In genomic region chr22:38862375-38863329, GRCh38 we compare ENCODE assay signal across 12 cellular contexts. TPM values are rescaled to one million over a fixed set of nuclear protein-coding genes. Genes with fewer than 3 reads are reported as not detected.
DNase-seq lines count a peak whose midpoint lies in the region; ATAC-seq and TF ChIP-seq lines count a peak whose summit lies in the region.
"Had no signal": no experiment of that assay in that cellular context is flagged by ENCODE, and none has a peak within 500 bp of the region (broad histone marks: within the 10 kb centered on the region; RNA-seq: fewer than 3 reads in every experiment).

No MANE protein-coding gene starts in this region.

- TF ChIP-seq CTCF in PC-9 (conservative IDR thresholded peaks at IDR 0.05) = no peak
- TF ChIP-seq CTCF in heart right ventricle (IDR thresholded peaks at IDR 0.05) = no peak
- no peak for TF ChIP-seq CTCF in testis (IDR thresholded peaks at IDR 0.05)

- H3K27ac ChIP-seq in PC-9 (no peak overlapping the region), heart right ventricle (no peak overlapping the region), testis (no peak overlapping the region)
- H3K27ac ChIP-seq: vagina had no signal

- H3K4me3 Mint-ChIP-seq in activated CD4-positive, alpha-beta memory T cell treated with anti-CD3 and anti-CD28 coated beads for 36 hours = no peak overlapping the region
- no peak overlapping the region for H3K4me3 Mint-ChIP-seq in activated CD4-positive, alpha-beta memory T cell treated with anti-CD3 and anti-CD28 coated beads, Interleukin-2, amount 10 ng/mL, durations not matched to agents 7 days and 5 days

- peaks cover 10% of the 10 kb centered on the region for H3K4me1 Mint-ChIP-seq in activated CD4-positive, alpha-beta memory T cell treated with anti-CD3 and anti-CD28 coated beads for 36 hours (ENCODE audit: low read depth)
- H3K4me1 Mint-ChIP-seq in activated CD4-positive, alpha-beta memory T cell treated with anti-CD3 and anti-CD28 coated beads, Interleukin-2, amount 10 ng/mL, durations not matched to agents 7 days and 5 days = peaks cover 2% of the 10 kb centered on the region

- intact Hi-C loops in activated CD4-positive, alpha-beta memory T cell treated with anti-CD3 and anti-CD28 coated beads for 36 hours (cut with micrococcal nuclease) = no loop called here
- intact Hi-C loops in PC-9 (cut with micrococcal nuclease; ENCODE audit: unreplicated experiment) = no loop called here
- intact Hi-C loops in heart right ventricle (cut with DNase I) = loop anchor here in 3 of 10 donors (10.0 kb wide), 4 partner anchors 88 to 452 kb away; partner anchors contain the start of gene RPL3 (in 1 of the 3)
- intact Hi-C loops in testis (cut with DNase I; ENCODE audit: low total_unique reads) = loop anchor here (10.0 kb wide), 1 partner anchor 142 kb away; no protein-coding TSS in a partner anchor

- WGBS in heart right ventricle, 2 donors = 57 to 59% methylated on average over 14 of the region's 14 CpGs
- 62 to 86% methylated on average over 11 to 14 of the region's 14 CpGs for WGBS in testis, 2 donors

- H3K27me3 ChIP-seq in PC-9 (ENCODE audit: insufficient read depth, low read depth) (no peaks in the 10 kb centered on the region), heart right ventricle (no peaks in the 10 kb centered on the region), testis (no peaks in the 10 kb centered on the region)
- H3K27me3 ChIP-seq: vagina had no signal

- no peak for TF ChIP-seq POLR2A in testis (IDR thresholded peaks at IDR 0.05)

- peaks cover 14% of the 10 kb centered on the region for H3F3A ChIP-seq in PC-9 (ENCODE audit: insufficient read depth, low read depth)

- H3K27ac Mint-ChIP-seq in activated CD4-positive, alpha-beta memory T cell treated with anti-CD3 and anti-CD28 coated beads for 36 hours = no peak overlapping the region
- H3K27ac Mint-ChIP-seq in activated CD4-positive, alpha-beta memory T cell treated with anti-CD3 and anti-CD28 coated beads, Interleukin-2, amount 10 ng/mL, durations not matched to agents 7 days and 5 days = no peak overlapping the region

- ATAC-seq in heart right ventricle (peak; percentile 18 to 56 (median 36)), GM18867 (IDR thresholded peaks at IDR 0.05; ENCODE audit: unreplicated experiment) (no peak)

- H3K36me3 Mint-ChIP-seq in activated CD4-positive, alpha-beta memory T cell treated with anti-CD3 and anti-CD28 coated beads for 36 hours = peaks cover 11% of the 10 kb centered on the region
- peaks cover 11% of the 10 kb centered on the region for H3K36me3 Mint-ChIP-seq in activated CD4-positive, alpha-beta memory T cell treated with anti-CD3 and anti-CD28 coated beads, Interleukin-2, amount 10 ng/mL, durations not matched to agents 7 days and 5 days (ENCODE audit: low read depth)

- peaks cover 42% of the 10 kb centered on the region for H4K20me1 ChIP-seq in PC-9 (ENCODE audit: insufficient read depth)

- no peak overlapping the region for H2AFZ ChIP-seq in PC-9

- BruUV-seq in PC-9 (replicated peaks; lab: Mats Ljungman, UMichigan) = TSS peak; percentile 11

- H3K4me3 ChIP-seq in PC-9 (no peak overlapping the region), heart right ventricle (no peak overlapping the region), testis (no peak overlapping the region)
- H3K4me3 ChIP-seq: vagina had no signal

- H3K79me2 ChIP-seq in PC-9 (ENCODE audit: low read depth) = peaks cover 4% of the 10 kb centered on the region; the same call in 1 of the 2 replicates

- no peaks in the 10 kb centered on the region for H3K27me3 Mint-ChIP-seq in activated CD4-positive, alpha-beta memory T cell treated with anti-CD3 and anti-CD28 coated beads for 36 hours
- H3K27me3 Mint-ChIP-seq in activated CD4-positive, alpha-beta memory T cell treated with anti-CD3 and anti-CD28 coated beads, Interleukin-2, amount 10 ng/mL, durations not matched to agents 7 days and 5 days = peaks cover under 1% of the 10 kb centered on the region

- POLR2A ChIA-PET in activated CD4-positive, alpha-beta memory T cell treated with anti-CD3 and anti-CD28 coated beads for 36 hours (lab: Charles Lee) = interaction anchor here (2.0 kb wide), 1 partner anchor 8 kb away, joined by 10 read pairs; no protein-coding TSS in a partner anchor
- POLR2A ChIA-PET in activated CD4-positive, alpha-beta memory T cell treated with anti-CD3 and anti-CD28 coated beads, Interleukin-2, amount 10 ng/mL, durations not matched to agents 7 days and 5 days (lab: Charles Lee) = interaction anchor here (0.9 to 1.6 kb wide), 2 partner anchors 8 to 18 kb away, joined by 3 to 5 read pairs; partner anchors contain the start of gene NPTXR
- POLR2A ChIA-PET in PC-9 (lab: Charles Lee; ENCODE audit: unreplicated experiment) = no interaction called here

- no peaks in the 10 kb centered on the region for H3K4me1 ChIP-seq in PC-9 (replicated peaks; ENCODE audit: insufficient read depth)
- H3K4me1 ChIP-seq in heart right ventricle = peaks cover 19 to 66% (median 45%) of the 10 kb centered on the region in 9 donors
- peaks cover 31% of the 10 kb centered on the region for H3K4me1 ChIP-seq in testis

- H3K9me3 Mint-ChIP-seq in activated CD4-positive, alpha-beta memory T cell treated with anti-CD3 and anti-CD28 coated beads for 36 hours = no peaks in the 10 kb centered on the region
- H3K9me3 Mint-ChIP-seq in activated CD4-positive, alpha-beta memory T cell treated with anti-CD3 and anti-CD28 coated beads, Interleukin-2, amount 10 ng/mL, durations not matched to agents 7 days and 5 days = no peaks in the 10 kb centered on the region

- H3K9me3 ChIP-seq in PC-9 (ENCODE audit: insufficient read depth, low read depth) = no peaks in the 10 kb centered on the region
- no peaks in the 10 kb centered on the region for H3K9me3 ChIP-seq in heart right ventricle
- H3K9me3 ChIP-seq in testis = no peaks in the 10 kb centered on the region
- H3K9me3 ChIP-seq: vagina had no signal

- H3K9me2 ChIP-seq in PC-9 (ENCODE audit: insufficient read depth) = no peaks in the 10 kb centered on the region

- H3K36me3 ChIP-seq in PC-9 (ENCODE audit: low read depth) = peaks cover 4% of the 10 kb centered on the region; the same call in 1 of the 2 replicates
- peaks cover 0 to 30% (median 16%) of the 10 kb centered on the region in 9 donors for H3K36me3 ChIP-seq in heart right ventricle
- H3K36me3 ChIP-seq in testis (ENCODE audit: low read depth, missing control alignments) = no peaks in the 10 kb centered on the region

- CTCF ChIA-PET in activated CD4-positive, alpha-beta memory T cell treated with anti-CD3 and anti-CD28 coated beads for 36 hours (lab: Charles Lee) = interaction anchor here (1.0 to 3.0 kb wide), 2 partner anchors 8 to 19 kb away, joined by 3 to 18 read pairs; partner anchors contain the start of gene CBX6
- CTCF ChIA-PET in activated CD4-positive, alpha-beta memory T cell treated with anti-CD3 and anti-CD28 coated beads, Interleukin-2, amount 10 ng/mL, durations not matched to agents 7 days and 5 days (lab: Charles Lee) = no interaction called here
- CTCF ChIA-PET in PC-9 (lab: Charles Lee) = interaction anchor here (0.6 kb wide), 1 partner anchor 302 kb away, joined by 5 read pairs; no protein-coding TSS in a partner anchor

- no peak overlapping the region for H3K4me2 ChIP-seq in PC-9

- peak; percentile 8 for DNase-seq in activated CD4-positive, alpha-beta memory T cell treated with anti-CD3 and anti-CD28 coated beads for 36 hours
- no peak for DNase-seq in activated CD4-positive, alpha-beta memory T cell treated with anti-CD3 and anti-CD28 coated beads, Interleukin-2, amount 10 ng/mL, durations not matched to agents 7 days and 5 days
- DNase-seq in PC-9 = no peak
- peak in 1 of 2 donors; percentile 70 for DNase-seq in heart right ventricle
- peak; percentile 54 for DNase-seq in testis
- no peak for DNase-seq in RPMI8226
- no peak for DNase-seq in NK-92 treated with Interleukin-12 subunit alpha and Interleukin-12 subunit beta, amount 100 ng/mL, for 24 hours (lab: John Stamatoyannopoulos, UW)
- DNase-seq: central memory CD4-positive, alpha-beta T cell; NCI-H1436 treated with DMSO at 0.1 percent for 48 hours; stimulated activated CD4-positive, alpha-beta T cell treated with anti-CD3 and anti-CD28 coated beads, Interleukin-2, amount 100 ng/mL, for 48 hours had no signal

RNA-seq across cellular contexts. Expression of gene CBX6, which starts 9.4 kb away (rescaled TPM):
- 100 to 1,000 TPM; 116 to 117 TPM for total RNA-seq in activated CD4-positive, alpha-beta memory T cell treated with anti-CD3 and anti-CD28 coated beads for 36 hours
- 10 to 100 TPM; 76.5 TPM for total RNA-seq in activated CD4-positive, alpha-beta memory T cell treated with anti-CD3 and anti-CD28 coated beads, Interleukin-2, amount 10 ng/mL, durations not matched to agents 7 days and 5 days
- total RNA-seq in PC-9 (2021) (131 and 136 TPM in 2 replicates), heart right ventricle (10 to 100 TPM; 28.2 to 49.1 (median 37.3) TPM), testis (10 to 100 TPM; 30.1 to 33.1 TPM)
- polyA plus RNA-seq in heart right ventricle (10 to 100 TPM; 17.4 to 23.9 TPM), testis (ENCODE audit: insufficient read depth, low read depth, low replicate concordance) (18.7 TPM)

RNA-seq across cellular contexts. Expression of gene NPTXR, which starts 18.8 kb away (rescaled TPM):
- total RNA-seq in activated CD4-positive, alpha-beta memory T cell treated with anti-CD3 and anti-CD28 coated beads for 36 hours = 1 to 10 TPM; 1.9 to 2.5 TPM
- 1 to 10 TPM in 1 of 2 experiments, under 1 TPM in 1; 0.91 to 1.3 TPM for total RNA-seq in activated CD4-positive, alpha-beta memory T cell treated with anti-CD3 and anti-CD28 coated beads, Interleukin-2, amount 10 ng/mL, durations not matched to agents 7 days and 5 days
- total RNA-seq in PC-9 (2021) (14.7 and 23.8 TPM in 2 replicates), heart right ventricle (10 to 100 TPM; 14.7 to 32.9 (median 24.0) TPM), testis (10 to 100 TPM; 12.6 to 14.1 TPM)
- polyA plus RNA-seq in heart right ventricle (1 to 10 TPM; 8.6 to 9.2 TPM), testis (ENCODE audit: insufficient read depth, low read depth, low replicate concordance) (3.9 TPM)

Comparison
In these comparisons a context has a peak if more than half of its experiments do, and no peak if none do; other contexts are left out.
1. DNase-seq: peak in activated CD4-positive, alpha-beta memory T cell treated with anti-CD3 and anti-CD28 coated beads for 36 hours (single experiment) and testis (single experiment); none in activated CD4-positive, alpha-beta memory T cell treated with anti-CD3 and anti-CD28 coated beads, Interleukin-2, amount 10 ng/mL, durations not matched to agents 7 days and 5 days (single experiment), PC-9 (0 of 2), RPMI8226 (single experiment) and NK-92 treated with Interleukin-12 subunit alpha and Interleukin-12 subunit beta, amount 100 ng/mL, for 24 hours (single experiment).